Comparison of ENCODE assay signal across 8 cellular contexts in the genomic region with DNA sequence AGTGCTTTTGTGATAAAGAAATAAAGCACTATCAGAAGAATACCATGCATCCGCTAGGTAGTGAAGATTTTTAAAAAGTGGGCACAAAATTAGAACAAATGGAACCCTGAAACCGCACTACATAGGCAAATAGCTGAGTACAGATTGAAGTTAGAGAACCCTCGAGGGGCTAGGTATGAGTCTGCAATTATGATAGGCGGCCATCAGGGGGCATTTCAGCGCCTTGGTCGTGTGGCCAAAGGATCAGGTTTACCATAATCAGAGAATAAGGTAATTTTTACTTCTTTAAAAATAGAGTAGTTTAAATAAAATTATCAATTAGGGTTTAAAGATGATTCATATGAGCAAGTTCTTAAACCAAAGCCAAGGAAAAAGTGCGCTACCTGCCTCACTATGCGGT.
A peak's percentile ranks its signal among the peaks of the same experiment; 100 is the strongest.
DNase-seq lines count a peak whose midpoint lies in the region; ATAC-seq, FAIRE-seq and TF ChIP-seq lines count a peak whose summit lies in the region.
"Had no signal": no experiment of that assay in that cellular context is flagged by ENCODE, and none has a peak within 500 bp of the region (broad histone marks: within the 10 kb centered on the region; RNA-seq: fewer than 3 reads in every experiment).

No MANE protein-coding gene starts in this region.

- no peak for TF ChIP-seq POLR2A in GM18505 (IDR thresholded peaks at IDR 0.05; ENCODE audit: borderline replicate concordance, extremely low read depth, insufficient read depth, insufficient read length)

- ATAC-seq in HG03520 (IDR thresholded peaks at IDR 0.05; ENCODE audit: unreplicated experiment), result no peak
- no peak for ATAC-seq in GM18505 (IDR thresholded peaks at IDR 0.05; ENCODE audit: unreplicated experiment)

- DNase-seq in NAMALWA (ENCODE audit: low spot score), result peak; percentile 12
- DNase-seq in choroid plexus epithelial cell (ENCODE audit: low read depth), result no peak
- peak; percentile 4 for DNase-seq in stimulated activated CD4-positive, alpha-beta T cell treated with anti-CD3 and anti-CD28 coated beads, Interleukin-1b, Interleukin-23, amount 100 ng/mL, for 48 hours
- no peak for DNase-seq in frontal cortex (ENCODE audit: low spot score in 2 of 2)
- DNase-seq: cortex of kidney had no signal

- TF ChIP-seq CTCF in GM12875 (IDR thresholded peaks at IDR 0.05; ENCODE audit: borderline replicate concordance, insufficient read depth, low read depth, low read length) (peak; percentile 52; the same call in 1 of the 2 replicates), choroid plexus epithelial cell (conservative IDR thresholded peaks at IDR 0.05; ENCODE audit: low read depth, low read length) (peak; percentile 44)

- no peak overlapping the region for H3K4me3 ChIP-seq in GM12875 (ENCODE audit: low read depth, low read length)
- no peak overlapping the region for H3K4me3 ChIP-seq in choroid plexus epithelial cell (ENCODE audit: low read depth, low read length)

- FAIRE-seq in frontal cortex (lab: Jason Lieb, UNC), result no peak

Comparison
In these comparisons a context has a peak if more than half of its experiments do, and no peak if none do; other contexts are left out.
1. DNase-seq: peak in NAMALWA (single experiment) and stimulated activated CD4-positive, alpha-beta T cell treated with anti-CD3 and anti-CD28 coated beads, Interleukin-1b, Interleukin-23, amount 100 ng/mL, for 48 hours (single experiment); none in choroid plexus epithelial cell (single experiment) and frontal cortex (0 of 2).